In the genomic region with DNA sequence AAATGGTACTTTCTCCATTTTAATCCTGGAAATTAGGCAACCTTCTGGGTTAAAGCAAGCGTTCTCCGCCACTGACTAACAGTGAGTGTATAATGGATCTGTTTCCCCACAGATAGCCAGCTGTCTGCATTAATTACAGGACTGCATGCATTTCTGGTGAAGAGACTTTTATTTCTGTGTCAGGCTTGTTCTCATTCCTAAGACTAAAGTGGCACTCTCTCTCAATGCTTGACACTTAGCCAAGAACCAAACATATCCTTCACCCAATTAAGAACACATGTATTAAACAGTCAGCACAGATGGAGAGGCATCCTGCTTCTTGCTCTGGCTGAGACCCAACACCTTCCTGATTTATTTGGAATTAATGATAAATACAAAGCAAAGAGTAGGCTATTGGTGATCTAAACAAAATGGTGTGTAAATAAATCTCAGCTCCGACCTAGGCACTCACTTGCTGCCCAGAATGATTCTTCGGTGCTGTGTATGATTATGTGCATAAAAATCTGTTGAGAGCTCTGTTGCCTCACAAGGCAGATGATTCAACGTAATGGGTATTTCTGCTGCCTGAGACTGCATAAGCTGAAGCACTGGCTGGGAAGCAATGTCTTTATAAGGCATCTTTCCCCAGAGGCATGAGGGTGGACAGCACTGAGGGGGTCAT, we compare ENCODE assay signal across 1 cellular context.
TF ChIP-seq lines count a peak whose summit lies in the region.

No MANE protein-coding gene starts in this region.

TF ChIP-seq in WTC11, 78 proteins besides CTCF, POLR2A, EP300 and RAD21 (continued from another document):
- TF ChIP-seq ZNF396 (CRISPR knock-in tag; IDR thresholded peaks at IDR 0.05; ENCODE audit: borderline replicate concordance) (no peak), RORB (CRISPR knock-in tag; IDR thresholded peaks at IDR 0.05) (no peak), NR3C1 (CRISPR knock-in tag; conservative IDR thresholded peaks at IDR 0.05; ENCODE audit: low read depth) (no peak), RELA (CRISPR knock-in tag; IDR thresholded peaks at IDR 0.05; ENCODE audit: borderline replicate concordance) (no peak), CREM (CRISPR knock-in tag; IDR thresholded peaks at IDR 0.05) (no peak), ZBTB21 (CRISPR knock-in tag; IDR thresholded peaks at IDR 0.05; ENCODE audit: borderline replicate concordance) (no peak)
- TF ChIP-seq, protein P1, sequence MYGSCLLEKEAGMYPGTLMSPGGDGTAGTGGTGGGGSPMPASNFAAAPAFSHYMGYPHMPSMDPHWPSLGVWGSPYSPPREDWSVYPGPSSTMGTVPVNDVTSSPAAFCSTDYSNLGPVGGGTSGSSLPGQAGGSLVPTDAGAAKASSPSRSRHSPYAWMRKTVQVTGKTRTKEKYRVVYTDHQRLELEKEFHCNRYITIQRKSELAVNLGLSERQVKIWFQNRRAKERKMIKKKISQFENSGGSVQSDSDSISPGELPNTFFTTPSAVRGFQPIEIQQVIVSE (CRISPR knock-in tag; IDR thresholded peaks at IDR 0.05; ENCODE audit: borderline replicate concordance), result no peak
